In genomic region chr7:99617187-99617781, GRCh38 we compare ENCODE assay signal across 7 cellular contexts. TPM values are rescaled to one million over a fixed set of nuclear protein-coding genes. Genes with fewer than 3 reads are reported as not detected.
DNase-seq lines count a peak whose midpoint lies in the region; ATAC-seq and TF ChIP-seq lines count a peak whose summit lies in the region.

No MANE protein-coding gene starts in this region.

- H3K27me3 Mint-ChIP-seq in endothelial cell (ENCODE audit: unreplicated experiment) (peaks cover 7% of the 10 kb centered on the region), progenitor cell of endocrine pancreas (no peaks in the 10 kb centered on the region)

- H3K4me3 Mint-ChIP-seq in endothelial cell (ENCODE audit: unreplicated experiment) (peak overlapping the region; percentile 95), progenitor cell of endocrine pancreas (ENCODE audit: low read depth) (peak overlapping the region; percentile 92)

- H3K4me1 Mint-ChIP-seq in endothelial cell (ENCODE audit: unreplicated experiment) (peaks cover 30% of the 10 kb centered on the region), progenitor cell of endocrine pancreas (ENCODE audit: low read depth) (peaks cover 16% of the 10 kb centered on the region)

- TF ChIP-seq CTCF in NB4 (IDR thresholded peaks at IDR 0.05; ENCODE audit: low read depth, low read length) (no peak), endothelial cell (IDR thresholded peaks at IDR 0.05; ENCODE audit: unreplicated experiment) (no peak), progenitor cell of endocrine pancreas (IDR thresholded peaks at IDR 0.05; ENCODE audit: unreplicated experiment) (no peak)

- peak overlapping the region; percentile 89 for H3K27ac Mint-ChIP-seq in endothelial cell (ENCODE audit: unreplicated experiment)
- peak overlapping the region; percentile 98 for H3K27ac Mint-ChIP-seq in progenitor cell of endocrine pancreas

- TF ChIP-seq POLR2A in NB4 (IDR thresholded peaks at IDR 0.05; ENCODE audit: extremely low read depth, insufficient read length): no peak

- peaks cover 34% of the 10 kb centered on the region for H3K36me3 Mint-ChIP-seq in endothelial cell (ENCODE audit: low read depth, unreplicated experiment)
- peaks cover 12% of the 10 kb centered on the region for H3K36me3 Mint-ChIP-seq in progenitor cell of endocrine pancreas (ENCODE audit: insufficient read depth)

- DNase-seq in NB4 (ENCODE audit: low read depth) (no peak), endothelial cell (ENCODE audit: low spot score) (no peak), progenitor cell of endocrine pancreas (ENCODE audit: low spot score, unreplicated experiment) (no peak), NCI-H524 treated with DMSO at 0.1 percent for 48 hours (lab: John Stamatoyannopoulos, UW) (no peak), NCI-H510A treated with DMSO at 0.1 percent for 48 hours (lab: John Stamatoyannopoulos, UW) (no peak)
- DNase-seq in stimulated activated CD4-positive, alpha-beta T cell treated with anti-CD3 and anti-CD28 coated beads, Interleukin-4, amount 100 ng/mL, for 24 hours: no peak

- H3K9me3 Mint-ChIP-seq in endothelial cell (ENCODE audit: unreplicated experiment) (no peaks in the 10 kb centered on the region), progenitor cell of endocrine pancreas (ENCODE audit: low read depth) (no peaks in the 10 kb centered on the region)

- peak; percentile 28 for ATAC-seq in GM21423 (IDR thresholded peaks at IDR 0.05; ENCODE audit: unreplicated experiment)

- peak overlapping the region; percentile 92 for H3K4me3 ChIP-seq in NB4 (ENCODE audit: low read depth, low read length)

RNA-seq across cellular contexts. Expression of gene ZSCAN25, which starts 0.5 kb away (rescaled TPM):
- 23.8 TPM for total RNA-seq in endothelial cell (ENCODE audit: unreplicated experiment)
- total RNA-seq in progenitor cell of endocrine pancreas: 26.4 and 27.9 TPM in 2 replicates

RNA-seq across cellular contexts. Expression of gene TMEM225B, which starts 19.2 kb away (rescaled TPM):
- total RNA-seq in endothelial cell (ENCODE audit: unreplicated experiment) (0.46 TPM), progenitor cell of endocrine pancreas (0.91 and 1.4 TPM in 2 replicates)

RNA-seq across cellular contexts. Expression of gene ZNF655, which starts 58.8 kb away (rescaled TPM):
- total RNA-seq in endothelial cell (ENCODE audit: unreplicated experiment) (36.3 TPM), progenitor cell of endocrine pancreas (70.9 and 72.6 TPM in 2 replicates)
